8 cellular contexts compared by ENCODE assay signal in the genomic region with DNA sequence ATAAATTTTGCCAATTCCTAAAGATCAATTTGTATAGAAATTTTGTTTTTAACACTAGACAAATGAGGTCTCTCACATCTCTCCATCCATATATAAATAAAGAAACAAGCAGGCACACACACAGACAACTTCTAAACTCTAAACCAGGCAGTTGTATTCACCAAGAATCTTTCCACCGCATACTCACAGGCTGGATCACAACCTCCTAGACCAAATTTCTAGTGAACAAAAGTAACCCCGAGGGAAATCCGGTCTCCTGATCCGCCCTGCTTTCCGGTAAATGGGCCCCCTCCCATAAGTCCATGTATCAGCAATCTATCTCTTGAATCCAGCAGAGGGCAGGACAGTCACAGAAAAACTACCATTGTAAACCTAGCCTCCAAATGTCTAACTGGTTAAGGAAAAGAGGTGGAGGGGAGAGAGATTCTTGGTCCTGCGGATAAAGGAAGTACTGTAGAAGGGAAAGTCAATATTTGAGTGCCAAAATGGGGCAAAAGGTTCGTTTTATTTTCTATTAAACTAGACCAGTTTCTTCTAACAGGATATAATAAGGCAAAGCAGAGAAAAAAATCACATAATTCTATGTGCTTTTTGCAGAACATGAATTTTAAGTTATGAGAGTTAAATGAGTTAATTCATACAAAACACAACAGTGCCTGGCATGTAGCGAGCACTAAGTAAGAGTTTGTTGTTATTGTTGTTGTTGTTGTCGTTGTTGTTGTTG. TPM values are rescaled to one million over a fixed set of nuclear protein-coding genes. Genes with fewer than 3 reads are reported as not detected.
DNase-seq lines count a peak whose midpoint lies in the region; ATAC-seq and TF ChIP-seq lines count a peak whose summit lies in the region.

No MANE protein-coding gene starts in this region.

- intact Hi-C loops in A673 (cut with micrococcal nuclease; ENCODE audit: unreplicated experiment): loop anchor here (1.0 to 2.0 kb wide), 2 partner anchors 86 to 144 kb away; partner anchors contain the start of gene B4GALT1

- peaks cover 3% of the 10 kb centered on the region for H3K36me3 Mint-ChIP-seq in activated CD4-positive, alpha-beta memory T cell treated with anti-CD3 and anti-CD28 coated beads, Interleukin-2, amount 10 ng/mL, durations not matched to agents 7 days and 5 days (ENCODE audit: low read depth)
- H3K36me3 Mint-ChIP-seq in endodermal cell (ENCODE audit: low read depth): peaks cover 2% of the 10 kb centered on the region

- H3K36me3 ChIP-seq in A673 (ENCODE audit: insufficient read depth, low read length, poor library complexity, severe bottlenecking) (no peaks in the 10 kb centered on the region), endodermal cell (ENCODE audit: control insufficient read depth, insufficient read depth, low read length) (no peaks in the 10 kb centered on the region), mesodermal cell (ENCODE audit: control insufficient read depth, insufficient read depth, low read length) (no peaks in the 10 kb centered on the region)

- H3K27ac Mint-ChIP-seq in activated CD4-positive, alpha-beta memory T cell treated with anti-CD3 and anti-CD28 coated beads, Interleukin-2, amount 10 ng/mL, durations not matched to agents 7 days and 5 days: no peak overlapping the region
- no peak overlapping the region for H3K27ac Mint-ChIP-seq in endodermal cell

- H3K4me3 ChIP-seq in A673 (ENCODE audit: low read depth, low read length, poor library complexity, severe bottlenecking) (peak overlapping the region; percentile 30), endodermal cell (ENCODE audit: low read length) (peak overlapping the region; percentile 31), mesodermal cell (ENCODE audit: extremely low read depth, insufficient read depth, low read length, poor library complexity, severe bottlenecking) (peak overlapping the region; percentile 26)

- H3K27me3 ChIP-seq in A673 (replicated peaks; ENCODE audit: insufficient read depth, low read depth, low read length, poor library complexity) (no peaks in the 10 kb centered on the region), endodermal cell (ENCODE audit: control insufficient read depth, insufficient read depth, low read length, poor library complexity, severe bottlenecking) (no peaks in the 10 kb centered on the region)

- H3K27me3 Mint-ChIP-seq in activated CD4-positive, alpha-beta memory T cell treated with anti-CD3 and anti-CD28 coated beads, Interleukin-2, amount 10 ng/mL, durations not matched to agents 7 days and 5 days: peaks cover under 1% of the 10 kb centered on the region
- H3K27me3 Mint-ChIP-seq in endodermal cell (ENCODE audit: insufficient read depth): peaks cover 9% of the 10 kb centered on the region

- H3K4me1 ChIP-seq in A673 (ENCODE audit: insufficient read depth, low read length, poor library complexity, severe bottlenecking) (peaks cover 4% of the 10 kb centered on the region), endodermal cell (ENCODE audit: control insufficient read depth, insufficient read depth, low read length) (no peaks in the 10 kb centered on the region), mesodermal cell (ENCODE audit: control insufficient read depth, insufficient read depth, low read length, poor library complexity, severe bottlenecking) (no peaks in the 10 kb centered on the region)

- H3K4me1 Mint-ChIP-seq in activated CD4-positive, alpha-beta memory T cell treated with anti-CD3 and anti-CD28 coated beads, Interleukin-2, amount 10 ng/mL, durations not matched to agents 7 days and 5 days: peaks cover 38% of the 10 kb centered on the region
- H3K4me1 Mint-ChIP-seq in endodermal cell: no peaks in the 10 kb centered on the region

- no TSS peak for BruUV-seq in A673 (replicated peaks; lab: Mats Ljungman, UMichigan)

- 27% methylated on average over 9 of the region's 9 CpGs; no CpG with 5 or more reads in 1 of the 2 experiments for WGBS in endodermal cell (ENCODE audit: insufficient coverage in 1 of 2, insufficient read length in 1 of 2), 2 experiments
- WGBS in mesodermal cell (ENCODE audit: insufficient coverage in 2 of 2), 2 experiments: 15 to 23% methylated on average over 4 to 8 of the region's 9 CpGs

- no peaks in the 10 kb centered on the region for H3K9me3 Mint-ChIP-seq in activated CD4-positive, alpha-beta memory T cell treated with anti-CD3 and anti-CD28 coated beads, Interleukin-2, amount 10 ng/mL, durations not matched to agents 7 days and 5 days
- peaks cover 20% of the 10 kb centered on the region for H3K9me3 Mint-ChIP-seq in endodermal cell

- H3K9me3 ChIP-seq in A673 (ENCODE audit: low read depth, low read length, poor library complexity, severe bottlenecking) (no peaks in the 10 kb centered on the region), endodermal cell (ENCODE audit: control insufficient read depth, low read length) (no peaks in the 10 kb centered on the region), mesodermal cell (ENCODE audit: control insufficient read depth, low read length) (no peaks in the 10 kb centered on the region)

- H3K27ac ChIP-seq in A673 (ENCODE audit: low read depth, low read length, poor library complexity, severe bottlenecking): no peak overlapping the region
- H3K27ac ChIP-seq in endodermal cell (ENCODE audit: low read depth, low read length): no peak overlapping the region
- peak overlapping the region; percentile 46 for H3K27ac ChIP-seq in mesodermal cell (ENCODE audit: low read depth, low read length, severe bottlenecking)

- CTCF ChIA-PET in A673 (lab: Charles Lee): no interaction called here
- CTCF ChIA-PET in activated CD4-positive, alpha-beta memory T cell treated with anti-CD3 and anti-CD28 coated beads, Interleukin-2, amount 10 ng/mL, durations not matched to agents 7 days and 5 days (lab: Charles Lee): interaction anchor here (1.0 to 3.1 kb wide), 4 partner anchors 86 to 145 kb away, joined by 3 to 26 read pairs (median 15); partner anchors contain the start of gene B4GALT1

- peak; percentile 45 for ATAC-seq in GM18511 (IDR thresholded peaks at IDR 0.05; ENCODE audit: unreplicated experiment)

- no peak overlapping the region for H3K9ac ChIP-seq in endodermal cell (ENCODE audit: extremely low read depth, low read length, poor library complexity, severe bottlenecking)

- peak; percentile 93 for DNase-seq in A673 (ENCODE audit: low spot score)
- DNase-seq in HPDE6-E6E7 (ENCODE audit: extremely low spot score): peak; percentile 74
- peak; percentile 89 for DNase-seq in NCI-H82 (lab: John Stamatoyannopoulos, UW)
- peak; percentile 81 for DNase-seq in activated CD4-positive, alpha-beta memory T cell treated with anti-CD3 and anti-CD28 coated beads, Interleukin-2, amount 10 ng/mL, durations not matched to agents 7 days and 5 days
- peak; percentile 80 for DNase-seq in endodermal cell
- peak; percentile 13 for DNase-seq in stimulated activated CD8-positive, alpha-beta memory T cell treated with anti-CD3 and anti-CD28 coated beads, Interleukin-4, amount 100 ng/mL, for 24 hours (ENCODE audit: low read depth)

- H3K4me3 Mint-ChIP-seq in activated CD4-positive, alpha-beta memory T cell treated with anti-CD3 and anti-CD28 coated beads, Interleukin-2, amount 10 ng/mL, durations not matched to agents 7 days and 5 days: no peak overlapping the region
- no peak overlapping the region for H3K4me3 Mint-ChIP-seq in endodermal cell

- POLR2A ChIA-PET in A673 (lab: Charles Lee; ENCODE audit: low non-redundant PET): no interaction called here
- POLR2A ChIA-PET in activated CD4-positive, alpha-beta memory T cell treated with anti-CD3 and anti-CD28 coated beads, Interleukin-2, amount 10 ng/mL, durations not matched to agents 7 days and 5 days (lab: Charles Lee): interaction anchor here (0.8 to 2.7 kb wide), 9 partner anchors 14 to 183 kb away, joined by 3 to 10 read pairs (median 5); partner anchors contain the start of genes B4GALT1, BAG1, CHMP5 and DNAJA1

- TF ChIP-seq CTCF in A673 (conservative IDR thresholded peaks at IDR 0.05; ENCODE audit: low read depth, low read length): peak; percentile 88
- peak; percentile 92 for TF ChIP-seq CTCF in endodermal cell (conservative IDR thresholded peaks at IDR 0.05)

RNA-seq across cellular contexts. Expression of gene SMU1, which starts 4.8 kb away (rescaled TPM):
- 30.6 and 31.2 TPM in 2 replicates for total RNA-seq in A673 (2021)
- 10 to 100 TPM; 22.5 to 22.9 TPM for total RNA-seq in activated CD4-positive, alpha-beta memory T cell treated with anti-CD3 and anti-CD28 coated beads, Interleukin-2, amount 10 ng/mL, durations not matched to agents 7 days and 5 days
- 10 to 100 TPM; 25.0 to 28.7 TPM for total RNA-seq in endodermal cell
- 19.6 TPM for polyA plus RNA-seq in endodermal cell (2013, experiment 1 of 2)
- 18.3 TPM for polyA plus RNA-seq in endodermal cell (2013, experiment 2 of 2)
- 18.4 TPM for polyA plus RNA-seq in mesodermal cell (2013, experiment 1 of 2)
- polyA plus RNA-seq in mesodermal cell (2013, experiment 2 of 2): 18.7 TPM

RNA-seq across cellular contexts. Expression of gene DNAJA1, which starts 56.2 kb away (rescaled TPM):
- total RNA-seq in A673 (2021): 296 and 373 TPM in 2 replicates
- 100 to 1,000 TPM; 141 to 142 TPM for total RNA-seq in activated CD4-positive, alpha-beta memory T cell treated with anti-CD3 and anti-CD28 coated beads, Interleukin-2, amount 10 ng/mL, durations not matched to agents 7 days and 5 days
- 100 to 1,000 TPM; 139 to 172 TPM for total RNA-seq in endodermal cell
- 165 TPM for polyA plus RNA-seq in endodermal cell (2013, experiment 1 of 2)
- polyA plus RNA-seq in endodermal cell (2013, experiment 2 of 2): 153 TPM
- polyA plus RNA-seq in mesodermal cell (2013, experiment 1 of 2): 136 TPM
- polyA plus RNA-seq in mesodermal cell (2013, experiment 2 of 2): 148 TPM

Comparison
In these comparisons a context has a peak if more than half of its experiments do, and no peak if none do; other contexts are left out.
1. DNase-seq: peak in every context shown above with its lines; median percentile 93 in A673; 89 in NCI-H82; 81 in activated CD4-positive, alpha-beta memory T cell treated with anti-CD3 and anti-CD28 coated beads, Interleukin-2, amount 10 ng/mL, durations not matched to agents 7 days and 5 days; 80 in endodermal cell; 74 in HPDE6-E6E7; 13 in stimulated activated CD8-positive, alpha-beta memory T cell treated with anti-CD3 and anti-CD28 coated beads, Interleukin-4, amount 100 ng/mL, for 24 hours.